1 cellular context compared by ENCODE assay signal in the genomic region with DNA sequence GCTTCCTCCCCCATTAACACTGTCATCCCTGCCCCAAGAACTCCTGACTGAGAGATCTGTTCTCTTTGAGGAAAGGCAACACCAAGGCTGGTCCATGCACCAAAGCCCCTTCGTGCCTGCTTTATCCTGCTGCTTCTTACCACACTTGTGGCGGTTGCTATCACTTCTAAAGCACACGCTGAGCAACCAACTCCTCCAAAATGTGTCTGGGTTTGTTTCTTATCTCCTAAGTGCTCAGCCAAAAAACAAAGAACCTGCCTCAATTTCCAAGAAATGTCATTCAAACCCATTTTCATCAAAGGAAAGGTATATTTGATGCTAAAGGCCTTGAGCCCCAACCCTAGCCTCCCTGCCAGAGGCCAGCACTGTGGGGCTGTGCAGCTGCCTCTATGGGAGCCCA.
TF ChIP-seq lines count a peak whose summit lies in the region.

No MANE protein-coding gene starts in this region.

TF ChIP-seq in K562, 482 proteins besides CTCF, POLR2A, EP300 and RAD21 (continued from another document):
- TF ChIP-seq, protein P1, sequence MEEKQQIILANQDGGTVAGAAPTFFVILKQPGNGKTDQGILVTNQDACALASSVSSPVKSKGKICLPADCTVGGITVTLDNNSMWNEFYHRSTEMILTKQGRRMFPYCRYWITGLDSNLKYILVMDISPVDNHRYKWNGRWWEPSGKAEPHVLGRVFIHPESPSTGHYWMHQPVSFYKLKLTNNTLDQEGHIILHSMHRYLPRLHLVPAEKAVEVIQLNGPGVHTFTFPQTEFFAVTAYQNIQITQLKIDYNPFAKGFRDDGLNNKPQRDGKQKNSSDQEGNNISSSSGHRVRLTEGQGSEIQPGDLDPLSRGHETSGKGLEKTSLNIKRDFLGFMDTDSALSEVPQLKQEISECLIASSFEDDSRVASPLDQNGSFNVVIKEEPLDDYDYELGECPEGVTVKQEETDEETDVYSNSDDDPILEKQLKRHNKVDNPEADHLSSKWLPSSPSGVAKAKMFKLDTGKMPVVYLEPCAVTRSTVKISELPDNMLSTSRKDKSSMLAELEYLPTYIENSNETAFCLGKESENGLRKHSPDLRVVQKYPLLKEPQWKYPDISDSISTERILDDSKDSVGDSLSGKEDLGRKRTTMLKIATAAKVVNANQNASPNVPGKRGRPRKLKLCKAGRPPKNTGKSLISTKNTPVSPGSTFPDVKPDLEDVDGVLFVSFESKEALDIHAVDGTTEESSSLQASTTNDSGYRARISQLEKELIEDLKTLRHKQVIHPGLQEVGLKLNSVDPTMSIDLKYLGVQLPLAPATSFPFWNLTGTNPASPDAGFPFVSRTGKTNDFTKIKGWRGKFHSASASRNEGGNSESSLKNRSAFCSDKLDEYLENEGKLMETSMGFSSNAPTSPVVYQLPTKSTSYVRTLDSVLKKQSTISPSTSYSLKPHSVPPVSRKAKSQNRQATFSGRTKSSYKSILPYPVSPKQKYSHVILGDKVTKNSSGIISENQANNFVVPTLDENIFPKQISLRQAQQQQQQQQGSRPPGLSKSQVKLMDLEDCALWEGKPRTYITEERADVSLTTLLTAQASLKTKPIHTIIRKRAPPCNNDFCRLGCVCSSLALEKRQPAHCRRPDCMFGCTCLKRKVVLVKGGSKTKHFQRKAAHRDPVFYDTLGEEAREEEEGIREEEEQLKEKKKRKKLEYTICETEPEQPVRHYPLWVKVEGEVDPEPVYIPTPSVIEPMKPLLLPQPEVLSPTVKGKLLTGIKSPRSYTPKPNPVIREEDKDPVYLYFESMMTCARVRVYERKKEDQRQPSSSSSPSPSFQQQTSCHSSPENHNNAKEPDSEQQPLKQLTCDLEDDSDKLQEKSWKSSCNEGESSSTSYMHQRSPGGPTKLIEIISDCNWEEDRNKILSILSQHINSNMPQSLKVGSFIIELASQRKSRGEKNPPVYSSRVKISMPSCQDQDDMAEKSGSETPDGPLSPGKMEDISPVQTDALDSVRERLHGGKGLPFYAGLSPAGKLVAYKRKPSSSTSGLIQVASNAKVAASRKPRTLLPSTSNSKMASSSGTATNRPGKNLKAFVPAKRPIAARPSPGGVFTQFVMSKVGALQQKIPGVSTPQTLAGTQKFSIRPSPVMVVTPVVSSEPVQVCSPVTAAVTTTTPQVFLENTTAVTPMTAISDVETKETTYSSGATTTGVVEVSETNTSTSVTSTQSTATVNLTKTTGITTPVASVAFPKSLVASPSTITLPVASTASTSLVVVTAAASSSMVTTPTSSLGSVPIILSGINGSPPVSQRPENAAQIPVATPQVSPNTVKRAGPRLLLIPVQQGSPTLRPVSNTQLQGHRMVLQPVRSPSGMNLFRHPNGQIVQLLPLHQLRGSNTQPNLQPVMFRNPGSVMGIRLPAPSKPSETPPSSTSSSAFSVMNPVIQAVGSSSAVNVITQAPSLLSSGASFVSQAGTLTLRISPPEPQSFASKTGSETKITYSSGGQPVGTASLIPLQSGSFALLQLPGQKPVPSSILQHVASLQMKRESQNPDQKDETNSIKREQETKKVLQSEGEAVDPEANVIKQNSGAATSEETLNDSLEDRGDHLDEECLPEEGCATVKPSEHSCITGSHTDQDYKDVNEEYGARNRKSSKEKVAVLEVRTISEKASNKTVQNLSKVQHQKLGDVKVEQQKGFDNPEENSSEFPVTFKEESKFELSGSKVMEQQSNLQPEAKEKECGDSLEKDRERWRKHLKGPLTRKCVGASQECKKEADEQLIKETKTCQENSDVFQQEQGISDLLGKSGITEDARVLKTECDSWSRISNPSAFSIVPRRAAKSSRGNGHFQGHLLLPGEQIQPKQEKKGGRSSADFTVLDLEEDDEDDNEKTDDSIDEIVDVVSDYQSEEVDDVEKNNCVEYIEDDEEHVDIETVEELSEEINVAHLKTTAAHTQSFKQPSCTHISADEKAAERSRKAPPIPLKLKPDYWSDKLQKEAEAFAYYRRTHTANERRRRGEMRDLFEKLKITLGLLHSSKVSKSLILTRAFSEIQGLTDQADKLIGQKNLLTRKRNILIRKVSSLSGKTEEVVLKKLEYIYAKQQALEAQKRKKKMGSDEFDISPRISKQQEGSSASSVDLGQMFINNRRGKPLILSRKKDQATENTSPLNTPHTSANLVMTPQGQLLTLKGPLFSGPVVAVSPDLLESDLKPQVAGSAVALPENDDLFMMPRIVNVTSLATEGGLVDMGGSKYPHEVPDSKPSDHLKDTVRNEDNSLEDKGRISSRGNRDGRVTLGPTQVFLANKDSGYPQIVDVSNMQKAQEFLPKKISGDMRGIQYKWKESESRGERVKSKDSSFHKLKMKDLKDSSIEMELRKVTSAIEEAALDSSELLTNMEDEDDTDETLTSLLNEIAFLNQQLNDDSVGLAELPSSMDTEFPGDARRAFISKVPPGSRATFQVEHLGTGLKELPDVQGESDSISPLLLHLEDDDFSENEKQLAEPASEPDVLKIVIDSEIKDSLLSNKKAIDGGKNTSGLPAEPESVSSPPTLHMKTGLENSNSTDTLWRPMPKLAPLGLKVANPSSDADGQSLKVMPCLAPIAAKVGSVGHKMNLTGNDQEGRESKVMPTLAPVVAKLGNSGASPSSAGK (IDR thresholded peaks at IDR 0.05): 0 out of 2 replicates have a peak, but pooled peaks have one; percentile 39
- TF ChIP-seq SMARCA4 (IDR thresholded peaks at IDR 0.05): no peak
- no peak for TF ChIP-seq NFRKB (IDR thresholded peaks at IDR 0.05; ENCODE audit: low read depth)
- no peak for TF ChIP-seq TAF1 (IDR thresholded peaks at IDR 0.05; ENCODE audit: control insufficient read depth, extremely low read depth, insufficient read depth, low read length, severe bottlenecking)
- TF ChIP-seq TCF3 (CRISPR knock-in tag; IDR thresholded peaks at IDR 0.05): peak; percentile 66
- TF ChIP-seq KDM1A (IDR thresholded peaks at IDR 0.05): peak in 1 of 2 experiments; percentile 23; a peak in 2 of 4 replicates
- TF ChIP-seq JUN (IDR thresholded peaks at IDR 0.05; ENCODE audit: borderline replicate concordance, low read depth, low read length): no peak
- no peak for TF ChIP-seq JUN (CRISPR knock-in tag; IDR thresholded peaks at IDR 0.05; ENCODE audit: borderline replicate concordance)
- peak; percentile 73 for TF ChIP-seq CBFA2T3 (IDR thresholded peaks at IDR 0.05)
- TF ChIP-seq TCF7L2 (IDR thresholded peaks at IDR 0.05; ENCODE audit: low read depth, low read length): no peak
- TF ChIP-seq PML (IDR thresholded peaks at IDR 0.05; ENCODE audit: low read length): no peak
- TF ChIP-seq DACH1 (IDR thresholded peaks at IDR 0.05; ENCODE audit: partially characterized antibody): no peak
- TF ChIP-seq CBFA2T2 (conservative IDR thresholded peaks at IDR 0.05): peak; percentile 48
